15 cellular contexts compared by ENCODE assay signal in genomic region chr4:72896515-72896914, GRCh38.
DNase-seq lines count a peak whose midpoint lies in the region; ATAC-seq, FAIRE-seq and TF ChIP-seq lines count a peak whose summit lies in the region.
"Had no signal": no experiment of that assay in that cellular context is flagged by ENCODE, and none has a peak within 500 bp of the region (broad histone marks: within the 10 kb centered on the region; RNA-seq: fewer than 3 reads in every experiment).

No MANE protein-coding gene starts in this region.

- no peak overlapping the region for H3K27ac Mint-ChIP-seq in natural killer cell
- H3K27ac Mint-ChIP-seq: naive B cell had no signal

- H3K4me3 Mint-ChIP-seq in natural killer cell = no peak overlapping the region

- H3K9ac ChIP-seq in adipocyte (ENCODE audit: low read length) = no peak overlapping the region

- DNase-seq in EL (peak; percentile 93), adipocyte (ENCODE audit: low read depth) (peak; percentile 93), glomerular visceral epithelial cell (ENCODE audit: extremely low spot score) (peak; percentile 51), pancreas (no peak), NCI-H2081 treated with DMSO at 0.1 percent for 48 hours (lab: John Stamatoyannopoulos, UW) (no peak), natural killer cell (no peak)
- DNase-seq: activated gamma-delta T cell, COR-L47, naive B cell, NCI-H1105, PC-9, thyroid gland had no signal

- ATAC-seq in pancreas = peak; percentile 16 to 74 (median 64)
- ATAC-seq in activated CD4-positive, CD25-positive, alpha-beta regulatory T cell treated with anti-CD3 and anti-CD28 coated beads, Interleukin-2, amount 50 U/mL, for 24 hours = no peak
- ATAC-seq in natural killer cell = no peak
- no peak for ATAC-seq in GM19324 (IDR thresholded peaks at IDR 0.05; ENCODE audit: low FRiP score, unreplicated experiment)

- H3K27me3 Mint-ChIP-seq in natural killer cell (ENCODE audit: low read depth in 2 of 2) = no peaks in the 10 kb centered on the region

- H3K4me3 ChIP-seq in adipocyte (ENCODE audit: low read length) (no peak overlapping the region), pancreas (no peak overlapping the region)
- H3K4me3 ChIP-seq: PC-9, thyroid gland had no signal

- WGBS in pancreas, 2 donors = 79 to 80% methylated on average over 3 of the region's 3 CpGs

- no peak for FAIRE-seq in pancreas (lab: Jason Lieb, UNC)
- FAIRE-seq: endothelial cell of umbilical vein had no signal

- no peaks in the 10 kb centered on the region for H3K27me3 ChIP-seq in adipocyte (replicated peaks; ENCODE audit: control insufficient read depth, insufficient read depth, low read length)
- no peaks in the 10 kb centered on the region for H3K27me3 ChIP-seq in pancreas
- H3K27me3 ChIP-seq: thyroid gland had no signal

- H3K9me3 ChIP-seq in adipocyte (ENCODE audit: control insufficient read depth, low read length) = no peaks in the 10 kb centered on the region
- H3K9me3 ChIP-seq in pancreas = no peaks in the 10 kb centered on the region
- H3K9me3 ChIP-seq: thyroid gland had no signal

- H3K27ac ChIP-seq in pancreas = no peak overlapping the region
- H3K27ac ChIP-seq: PC-9 had no signal

- H3K36me3 ChIP-seq in adipocyte (ENCODE audit: control insufficient read depth, insufficient read depth, low read length, severe bottlenecking) (no peaks in the 10 kb centered on the region), pancreas (no peaks in the 10 kb centered on the region)
- H3K36me3 ChIP-seq: thyroid gland had no signal

- H3K36me3 Mint-ChIP-seq in natural killer cell = no peaks in the 10 kb centered on the region
- H3K36me3 Mint-ChIP-seq: naive B cell had no signal

- peaks cover 2 to 5% of the 10 kb centered on the region in 2 donors for H3K9me3 Mint-ChIP-seq in natural killer cell

- no peaks in the 10 kb centered on the region for H3K4me1 Mint-ChIP-seq in natural killer cell
- H3K4me1 Mint-ChIP-seq: naive B cell had no signal

- TF ChIP-seq CTCF in pancreas (IDR thresholded peaks at IDR 0.05) (no peak), natural killer cell (IDR thresholded peaks at IDR 0.05) (no peak)

- intact Hi-C loops in pancreas (cut with DNase I) (no loop called here), natural killer cell (cut with micrococcal nuclease) (no loop called here)

- H3K4me1 ChIP-seq in adipocyte (ENCODE audit: control insufficient read depth, insufficient read depth, low read length) (peaks cover 32% of the 10 kb centered on the region), pancreas (peaks cover 0 to 10% (median 8%) of the 10 kb centered on the region in 3 donors)

Comparison
In these comparisons a context has a peak if more than half of its experiments do, and no peak if none do; other contexts are left out.
1. DNase-seq: peak in EL (single experiment), adipocyte (single experiment) and glomerular visceral epithelial cell (single experiment); none in pancreas (0 of 6), NCI-H2081 treated with DMSO at 0.1 percent for 48 hours (single experiment) and natural killer cell (single experiment).
2. ATAC-seq: peak in pancreas (4 of 4); none in activated CD4-positive, CD25-positive, alpha-beta regulatory T cell treated with anti-CD3 and anti-CD28 coated beads, Interleukin-2, amount 50 U/mL, for 24 hours (0 of 2), natural killer cell (0 of 3) and GM19324 (single experiment).